ENCODE assay signal across 20 cellular contexts in the genomic region with DNA sequence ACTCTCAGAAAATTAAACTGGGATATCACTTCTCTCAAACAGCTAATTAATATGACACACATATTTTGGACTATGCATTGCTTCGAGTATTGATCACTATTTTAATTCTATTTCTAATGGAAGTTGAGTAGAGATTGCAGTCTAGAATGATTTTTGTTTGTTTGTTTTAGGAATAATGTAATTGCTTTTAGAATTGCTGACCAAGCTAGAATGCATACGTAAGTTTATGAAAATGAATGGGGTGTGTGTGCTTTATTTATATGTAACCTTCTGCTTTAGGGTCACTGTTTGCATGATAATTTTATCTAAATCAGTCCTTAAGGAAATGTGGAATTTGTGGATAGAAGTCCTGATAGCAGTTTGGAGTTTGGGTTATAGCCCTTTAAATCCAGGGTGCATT.
DNase-seq lines count a peak whose midpoint lies in the region; ATAC-seq, FAIRE-seq and TF ChIP-seq lines count a peak whose summit lies in the region.
"Had no signal": no experiment of that assay in that cellular context is flagged by ENCODE, and none has a peak within 500 bp of the region (broad histone marks: within the 10 kb centered on the region; RNA-seq: fewer than 3 reads in every experiment).

No MANE protein-coding gene starts in this region.

- H4K8ac ChIP-seq in IMR-90 (ENCODE audit: low read depth in 2 of 2, low read length in 2 of 2) = no peak overlapping the region
- H4K8ac ChIP-seq in H1 (ENCODE audit: extremely low read depth, insufficient read depth, low read length) = no peak overlapping the region

- H4K91ac ChIP-seq in IMR-90 (ENCODE audit: insufficient read depth, low read depth, low read length) (no peak overlapping the region), H1 (replicated peaks; ENCODE audit: insufficient read length, low read length) (no peak overlapping the region)

- H2BK12ac ChIP-seq in H1 (ENCODE audit: low read depth, low read length) = no peak overlapping the region

- H3K36me3 Mint-ChIP-seq in neural progenitor cell = no peaks in the 10 kb centered on the region

- H2BK120ac ChIP-seq in IMR-90 (ENCODE audit: low read depth, low read length) = no peak overlapping the region
- peak overlapping the region; percentile 60 for H2BK120ac ChIP-seq in H1 (replicated peaks; ENCODE audit: low read depth, low read length)

- no peaks in the 10 kb centered on the region for H3K9me1 ChIP-seq in IMR-90 (ENCODE audit: insufficient read depth, low read length)

- in situ Hi-C loops in IMR-90 (cut with MboI; ENCODE audit: low sequenced_read_pairs) = no loop called here

- no peak for TF ChIP-seq POLR2A in A549 (IDR thresholded peaks at IDR 0.05; ENCODE audit: low read length)
- no peak for TF ChIP-seq POLR2A in IMR-90 (IDR thresholded peaks at IDR 0.05; ENCODE audit: low read depth, low read length)
- TF ChIP-seq POLR2A in H1 (IDR thresholded peaks at IDR 0.05; ENCODE audit: control extremely low read depth in 1 of 2, low read depth in 2 of 2, low read length in 2 of 2) = no peak

- H3K4me3 Mint-ChIP-seq in neural progenitor cell = peak overlapping the region; percentile 14
- H3K4me3 Mint-ChIP-seq: B cell; CD4-positive, alpha-beta T cell; HFFc6 had no signal

- no peaks in the 10 kb centered on the region for H3K9me3 ChIP-seq in A549
- H3K9me3 ChIP-seq in IMR-90 (ENCODE audit: control insufficient read depth, insufficient read depth, low read length) = no peaks in the 10 kb centered on the region; the same call in 1 of the 2 replicates
- no peaks in the 10 kb centered on the region for H3K9me3 ChIP-seq in H1 (ENCODE audit: insufficient read depth in 2 of 2, low read depth in 1 of 2, low read length in 1 of 2)
- no peaks in the 10 kb centered on the region for H3K9me3 ChIP-seq in neural progenitor cell (ENCODE audit: low read depth)

- no peak overlapping the region for H3K9ac ChIP-seq in IMR-90 (ENCODE audit: low read depth, low read length)
- H3K9ac ChIP-seq in H1 (replicated peaks in 1 of 4; ENCODE audit: extremely low read depth in 1 of 4, low read depth in 3 of 4, low read length in 3 of 4) = no peak overlapping the region
- H3K9ac ChIP-seq in neural progenitor cell = no peak overlapping the region

- H3K23me2 ChIP-seq in H1 (ENCODE audit: low read depth, low read length) = no peaks in the 10 kb centered on the region

- H3K79me1 ChIP-seq in IMR-90 (ENCODE audit: low read depth in 1 of 2, low read length in 2 of 2) (no peaks in the 10 kb centered on the region), H1 (ENCODE audit: low read depth, low read length) (no peaks in the 10 kb centered on the region)

- H3K27me3 Mint-ChIP-seq in neural progenitor cell (ENCODE audit: insufficient read depth, low read depth) = peaks cover 26% of the 10 kb centered on the region
- H3K27me3 Mint-ChIP-seq: B cell had no signal

- H2BK5ac ChIP-seq in IMR-90 (ENCODE audit: low read depth, low read length, poor library complexity, severe bottlenecking) = no peak overlapping the region
- no peak overlapping the region for H2BK5ac ChIP-seq in H1 (ENCODE audit: low read depth, low read length)

- H3K9me3 Mint-ChIP-seq in neural progenitor cell = no peaks in the 10 kb centered on the region
- H3K9me3 Mint-ChIP-seq: CD4-positive, alpha-beta T cell had no signal

- peaks cover 64% of the 10 kb centered on the region for H3F3A ChIP-seq in neural progenitor cell (ENCODE audit: low read depth)

- H3K23ac ChIP-seq in IMR-90 (ENCODE audit: low read depth, low read length) = no peak overlapping the region
- no peak overlapping the region for H3K23ac ChIP-seq in H1 (ENCODE audit: insufficient read length)

- DNase-seq in A549 (ENCODE audit: low read depth in 1 of 2, low spot score in 1 of 2) (no peak), IMR-90 (no peak), H1 (ENCODE audit: low read depth in 1 of 2, low spot score in 2 of 2) (no peak), neural progenitor cell (ENCODE audit: low spot score) (no peak), Ammon's horn (ENCODE audit: low spot score) (no peak), NCI-H82 (lab: John Stamatoyannopoulos, UW) (no peak)
- no peak for DNase-seq in activated CD8-positive, alpha-beta memory T cell treated with anti-CD3 and anti-CD28 coated beads, Interleukin-2, amount 50 U/mL, for 48 hours
- DNase-seq: 8988T; ACHN; C1 segment of cervical spinal cord; Calu3; CD4-positive, alpha-beta T cell; DMS 273 treated with DMSO at 0.1 percent for 48 hours; DMS79; HCEC 1CT; HFFc6; KG1 had no signal

- dilution Hi-C loops in IMR-90 (cut with HindIII; ENCODE audit: low sequenced_read_pairs, unreplicated experiment) = no loop called here

- H3K36me3 ChIP-seq in IMR-90 (ENCODE audit: control insufficient read depth, insufficient read depth, low read length) = no peaks in the 10 kb centered on the region
- no peaks in the 10 kb centered on the region for H3K36me3 ChIP-seq in H1 (ENCODE audit: control insufficient read depth in 2 of 4, insufficient read depth in 4 of 4, low read length in 3 of 4)
- no peaks in the 10 kb centered on the region for H3K36me3 ChIP-seq in neural progenitor cell

- H3K4ac ChIP-seq in IMR-90 (ENCODE audit: low read depth, low read length) = no peak overlapping the region
- H3K4ac ChIP-seq in H1 (replicated peaks; ENCODE audit: insufficient read length, low read depth, low read length) = no peak overlapping the region

- H3K18ac ChIP-seq in IMR-90 (ENCODE audit: low read depth, low read length) = no peak overlapping the region
- no peak overlapping the region for H3K18ac ChIP-seq in H1 (ENCODE audit: extremely low read depth, low read length)

- H3K27ac ChIP-seq in A549 (no peak overlapping the region), IMR-90 (ENCODE audit: insufficient read depth, low read length) (no peak overlapping the region), H1 (ENCODE audit: low read depth, low read length) (no peak overlapping the region), neural progenitor cell (no peak overlapping the region)

- no peaks in the 10 kb centered on the region for H3K79me2 ChIP-seq in H1 (ENCODE audit: control insufficient read depth in 1 of 2, insufficient read depth in 2 of 2, low read length in 2 of 2)
- H3K79me2 ChIP-seq in neural progenitor cell (ENCODE audit: low read depth) = no peaks in the 10 kb centered on the region

- POLR2A ChIA-PET in A549 (lab: Yijun Ruan, JAX) = no interaction called here
- POLR2A ChIA-PET in IMR-90 (lab: Charles Lee; ENCODE audit: unreplicated experiment) = no interaction called here
- POLR2A ChIA-PET in H1 (lab: Charles Lee; ENCODE audit: partially characterized antibody) = no interaction called here

- H2AK5ac ChIP-seq in IMR-90 (ENCODE audit: low read depth, low read length) (no peak overlapping the region), H1 (ENCODE audit: low read depth, low read length) (no peak overlapping the region)

- TF ChIP-seq RAD21 in A549 (conservative IDR thresholded peaks at IDR 0.05 in 1 of 2, IDR thresholded peaks at IDR 0.05 in 1 of 2) (no peak), IMR-90 (IDR thresholded peaks at IDR 0.05; ENCODE audit: low read length) (no peak), H1 (IDR thresholded peaks at IDR 0.05 in 1 of 2, conservative IDR thresholded peaks at IDR 0.05 in 1 of 2; ENCODE audit: low read depth in 2 of 2, low read length in 2 of 2) (no peak)

- CTCF ChIA-PET in A549 (lab: Yijun Ruan, JAX) = interaction anchor here (1.3 to 1.6 kb wide), 3 partner anchors 13 to 32 kb away, joined by 3 to 5 read pairs (median 3); no protein-coding TSS in a partner anchor
- CTCF ChIA-PET in IMR-90 (lab: Yijun Ruan, JAX) = no interaction called here
- CTCF ChIA-PET in H1 (lab: Charles Lee; ENCODE audit: partially characterized antibody) = interaction anchor here (0.6 to 1.5 kb wide), 8 partner anchors 15 to 533 kb away, joined by 3 to 7 read pairs (median 3); no protein-coding TSS in a partner anchor

- TF ChIP-seq EP300 in A549 (IDR thresholded peaks at IDR 0.05) = no peak
- TF ChIP-seq EP300 in H1 (IDR thresholded peaks at IDR 0.05; ENCODE audit: borderline replicate concordance in 1 of 2, low read depth in 2 of 2, low read length in 2 of 2) = no peak

- H4K5ac ChIP-seq in IMR-90 (ENCODE audit: low read depth, low read length) (no peak overlapping the region), H1 (ENCODE audit: insufficient read length, low read depth, low read length) (peak overlapping the region; percentile 29)

- H3K4me2 ChIP-seq in A549 = no peak overlapping the region
- H3K4me2 ChIP-seq in IMR-90 (ENCODE audit: low read depth, low read length) = no peak overlapping the region
- peak overlapping the region; percentile 40 to 70 for H3K4me2 ChIP-seq in H1 (ENCODE audit: insufficient read depth in 1 of 2, low read depth in 2 of 2, low read length in 2 of 2)
- H3K4me2 ChIP-seq in neural progenitor cell = peak overlapping the region; percentile 73

- TF ChIP-seq CTCF in A549 (IDR thresholded peaks at IDR 0.05) (no peak), IMR-90 (conservative IDR thresholded peaks at IDR 0.05; ENCODE audit: low read depth, low read length) (no peak), H1 (IDR thresholded peaks at IDR 0.05; ENCODE audit: control extremely low read depth in 1 of 3, insufficient read depth in 1 of 3, low read depth in 1 of 3, low read length in 3 of 3) (no peak), neural progenitor cell (IDR thresholded peaks at IDR 0.05) (no peak)

- H3K56ac ChIP-seq in IMR-90 (ENCODE audit: extremely low read depth, insufficient read depth, low read length) = no peak overlapping the region
- H3K56ac ChIP-seq in H1 (replicated peaks; ENCODE audit: insufficient read length, low read depth, low read length) = no peak overlapping the region

- no peak overlapping the region for H2AK9ac ChIP-seq in IMR-90 (replicated peaks; ENCODE audit: low read depth, low read length, poor library complexity)

- H2BK20ac ChIP-seq in IMR-90 (ENCODE audit: low read depth, low read length) (no peak overlapping the region), H1 (ENCODE audit: low read length) (no peak overlapping the region)

- peaks cover 62% of the 10 kb centered on the region for H3K4me1 Mint-ChIP-seq in neural progenitor cell
- H3K4me1 Mint-ChIP-seq: B cell had no signal

- H4K20me1 ChIP-seq in IMR-90 (ENCODE audit: insufficient read depth, low read length) = no peaks in the 10 kb centered on the region
- no peaks in the 10 kb centered on the region for H4K20me1 ChIP-seq in H1 (replicated peaks in 1 of 2; ENCODE audit: control insufficient read depth in 1 of 2, insufficient read depth in 2 of 2, low read length in 2 of 2)
- H4K20me1 ChIP-seq in neural progenitor cell (ENCODE audit: low read depth) = no peaks in the 10 kb centered on the region

- ATAC-seq in A549 = no peak
- no peak for ATAC-seq in IMR-90 (ENCODE audit: low read depth)

- no TSS peak for BruUV-seq in IMR-90 (replicated peaks; lab: Mats Ljungman, UMichigan)

- H3K4me1 ChIP-seq in A549 (no peaks in the 10 kb centered on the region), IMR-90 (ENCODE audit: control insufficient read depth, insufficient read depth, low read length) (no peaks in the 10 kb centered on the region), H1 (replicated peaks in 1 of 4; ENCODE audit: control insufficient read depth in 3 of 4, insufficient read depth in 4 of 4, low read length in 3 of 4) (peaks cover 0 to 31% (median 24%) of the 10 kb centered on the region in 4 experiments; a peak in 4 of 7 replicates), neural progenitor cell (peaks cover 80% of the 10 kb centered on the region)

- H3K4me3 ChIP-seq in A549 (no peak overlapping the region), IMR-90 (ENCODE audit: insufficient read depth, low read depth, low read length) (no peak overlapping the region), H1 (ENCODE audit: extremely low read depth in 1 of 4, insufficient read depth in 2 of 4, low read depth in 3 of 4, low read length in 4 of 4) (peak overlapping the region in 1 of 4 experiments; percentile 26; a peak in 1 of 8 replicates), neural progenitor cell (no peak overlapping the region)

- H3K14ac ChIP-seq in IMR-90 (replicated peaks; ENCODE audit: low read depth, low read length) (no peak overlapping the region), H1 (ENCODE audit: insufficient read length) (no peak overlapping the region)

- no peak overlapping the region for H3K27ac Mint-ChIP-seq in neural progenitor cell
- H3K27ac Mint-ChIP-seq: B cell; CD4-positive, alpha-beta T cell; HFFc6 had no signal

- no peak overlapping the region for H2AFZ ChIP-seq in IMR-90 (replicated peaks; ENCODE audit: low read length, poor library complexity)
- H2AFZ ChIP-seq in H1 (ENCODE audit: low read length) = no peak overlapping the region
- H2AFZ ChIP-seq in neural progenitor cell (replicated peaks) = peak overlapping the region; percentile 45

- H3K27me3 ChIP-seq in IMR-90 (ENCODE audit: control insufficient read depth, insufficient read depth, low read length) = no peaks in the 10 kb centered on the region
- no peaks in the 10 kb centered on the region; a peak in 2 of 7 replicates for H3K27me3 ChIP-seq in H1 (replicated peaks in 1 of 4; ENCODE audit: control insufficient read depth in 3 of 4, extremely low read depth in 1 of 4, insufficient read depth in 3 of 4, low read length in 3 of 4)
- H3K27me3 ChIP-seq in neural progenitor cell = no peaks in the 10 kb centered on the region

- intact Hi-C loops in IMR-90 (cut with micrococcal nuclease) = no loop called here

- FAIRE-seq in A549 (lab: Jason Lieb, UNC) (no peak), H1 (lab: Jason Lieb, UNC) (no peak)
- FAIRE-seq: GM12891, HTR-8/SVneo had no signal

- H2BK15ac ChIP-seq in IMR-90 (ENCODE audit: low read depth, low read length) (no peak overlapping the region), H1 (ENCODE audit: low read length) (no peak overlapping the region)

- 21% methylated on average over 2 of the region's 2 CpGs for WGBS in A549 (ENCODE audit: missing lambda C conversion rate)
- 67% methylated on average over 1 of the region's 2 CpGs; no CpG with 5 or more reads in 1 of the 2 experiments for WGBS in IMR-90 (ENCODE audit: extremely low coverage in 2 of 2, insufficient read length in 1 of 2), 2 experiments
- WGBS in H1 (ENCODE audit: extremely low coverage in 1 of 2, insufficient coverage in 1 of 2, insufficient read length in 1 of 2, insufficient replicate concordance in 2 of 2, low coverage in 1 of 2, low lambda C conversion rate in 2 of 2, missing lambda C conversion rate in 1 of 2), 2 experiments = 77% methylated on average over 2 of the region's 2 CpGs; no CpG with 5 or more reads in 1 of the 2 experiments

Comparison
In these comparisons a context has a peak if more than half of its experiments do, and no peak if none do; other contexts are left out.
1. H3K4me2 ChIP-seq: peak in H1 (2 of 2) and neural progenitor cell (single experiment); none in A549 (single experiment) and IMR-90 (single experiment).